8 cellular contexts compared by ENCODE assay signal in genomic region chr5:91219141-91219802, GRCh38.
DNase-seq lines count a peak whose midpoint lies in the region; ATAC-seq and TF ChIP-seq lines count a peak whose summit lies in the region.
"Had no signal": no experiment of that assay in that cellular context is flagged by ENCODE, and none has a peak within 500 bp of the region (broad histone marks: within the 10 kb centered on the region; RNA-seq: fewer than 3 reads in every experiment).

No MANE protein-coding gene starts in this region.

- in situ Hi-C loops in transverse colon (cut with MboI; ENCODE audit: low pct_ligation_motif_present in 1 of 4, low pct_unique_long_range_greater_than_20kb in 1 of 4, low sequenced_read_pairs in 3 of 4): loop anchor here in 3 of 4 donors (10.0 to 25.0 kb wide), 3 partner anchors 114 to 282 kb away; partner anchors contain the start of gene ARRDC3 (in 1 of the 3)

- no peak for TF ChIP-seq POLR2A in transverse colon (IDR thresholded peaks at IDR 0.05)

- H3K36me3 ChIP-seq in transverse colon: no peaks in the 10 kb centered on the region

- peak; percentile 29 for DNase-seq in HuH-7 (ENCODE audit: low spot score)
- peak; percentile 37 for DNase-seq in kidney tubule cell (ENCODE audit: low spot score)
- peak; percentile 27 for DNase-seq in transverse colon
- no peak for DNase-seq in stimulated activated CD4-positive, alpha-beta T cell treated with anti-CD3 and anti-CD28 coated beads, Interleukin-4, amount 100 ng/mL, for 4 hours
- no peak for DNase-seq in posterior cingulate gyrus
- DNase-seq: NCI-H526 treated with DMSO at 0.1 percent for 48 hours had no signal

- peaks cover 0 to 14% (median 4%) of the 10 kb centered on the region in 4 donors for H3K4me1 ChIP-seq in transverse colon

- intact Hi-C loops in transverse colon (cut with DNase I; ENCODE audit: low total_unique reads) (no loop called here), posterior cingulate gyrus (cut with DNase I) (no loop called here)

- ATAC-seq in HG02852 (IDR thresholded peaks at IDR 0.05; ENCODE audit: unreplicated experiment): no peak

- H3K9me3 ChIP-seq in transverse colon: no peaks in the 10 kb centered on the region

- TF ChIP-seq EP300 in transverse colon (IDR thresholded peaks at IDR 0.05; ENCODE audit: low read depth): no peak

- H3K27ac ChIP-seq in VCaP (peak overlapping the region; percentile 67), transverse colon (peak overlapping the region in 1 of 4 donors; percentile 44)

- TF ChIP-seq CTCF in VCaP (conservative IDR thresholded peaks at IDR 0.05) (no peak), transverse colon (IDR thresholded peaks at IDR 0.05) (no peak)

- 49 to 50% methylated on average over 4 of the region's 4 CpGs for WGBS in transverse colon (ENCODE audit: low coverage in 1 of 2), 2 donors

- H3K27me3 ChIP-seq in transverse colon: no peaks in the 10 kb centered on the region

- H3K4me3 ChIP-seq in transverse colon: no peak overlapping the region

Comparison
In these comparisons a context has a peak if more than half of its experiments do, and no peak if none do; other contexts are left out.
1. DNase-seq: peak in HuH-7 (single experiment), kidney tubule cell (single experiment) and transverse colon (single experiment); none in stimulated activated CD4-positive, alpha-beta T cell treated with anti-CD3 and anti-CD28 coated beads, Interleukin-4, amount 100 ng/mL, for 4 hours (0 of 2) and posterior cingulate gyrus (0 of 10).